ENCODE assay signal across 13 cellular contexts in genomic region chr1:246647513-246647912, GRCh38.
DNase-seq lines count a peak whose midpoint lies in the region; ATAC-seq and TF ChIP-seq lines count a peak whose summit lies in the region.
"Had no signal": no experiment of that assay in that cellular context is flagged by ENCODE, and none has a peak within 500 bp of the region (broad histone marks: within the 10 kb centered on the region; RNA-seq: fewer than 3 reads in every experiment).

No MANE protein-coding gene starts in this region.

- intact Hi-C loops in right cardiac atrium (cut with DNase I): loop anchor here in 2 of 4 donors (5.0 kb wide), 2 partner anchors 35 to 50 kb away; no protein-coding TSS in a partner anchor
- intact Hi-C loops in activated CD4-positive, alpha-beta T cell treated with anti-CD3 and anti-CD28 coated beads, Interleukin-2, amount 10 ng/mL, durations not matched to agents 24 days and 14 days (cut with micrococcal nuclease): no loop called here

- H3K36me3 ChIP-seq in Karpas-422 (ENCODE audit: insufficient read depth, low read length): peaks cover 14% of the 10 kb centered on the region
- H3K36me3 ChIP-seq in smooth muscle cell (ENCODE audit: low read depth): no peaks in the 10 kb centered on the region
- H3K36me3 ChIP-seq: prostate gland had no signal

- peaks cover 37% of the 10 kb centered on the region for H3K36me3 Mint-ChIP-seq in activated CD4-positive, alpha-beta T cell treated with anti-CD3 and anti-CD28 coated beads, Interleukin-2, amount 10 ng/mL, durations not matched to agents 24 days and 14 days (ENCODE audit: low read depth)

- H3K27ac Mint-ChIP-seq in activated CD4-positive, alpha-beta T cell treated with anti-CD3 and anti-CD28 coated beads, Interleukin-2, amount 10 ng/mL, durations not matched to agents 24 days and 14 days: no peak overlapping the region

- H3K9me3 Mint-ChIP-seq in activated CD4-positive, alpha-beta T cell treated with anti-CD3 and anti-CD28 coated beads, Interleukin-2, amount 10 ng/mL, durations not matched to agents 24 days and 14 days: peaks cover 3% of the 10 kb centered on the region

- peak; percentile 38 to 68 for ATAC-seq in right cardiac atrium
- no peak for ATAC-seq in HG02885 (IDR thresholded peaks at IDR 0.05; ENCODE audit: poor library complexity, unreplicated experiment)
- ATAC-seq: activated naive CD4-positive, alpha-beta T cell treated with anti-CD3 and anti-CD28 coated beads, Interleukin-2, amount 50 U/mL, for 72 hours had no signal

- H3F3A ChIP-seq in smooth muscle cell (ENCODE audit: low read depth): no peaks in the 10 kb centered on the region

- H2AFZ ChIP-seq in Karpas-422 (ENCODE audit: low read length) (no peak overlapping the region), smooth muscle cell (ENCODE audit: low read depth) (no peak overlapping the region)

- H3K4me1 Mint-ChIP-seq in activated CD4-positive, alpha-beta T cell treated with anti-CD3 and anti-CD28 coated beads, Interleukin-2, amount 10 ng/mL, durations not matched to agents 24 days and 14 days: peaks cover 2% of the 10 kb centered on the region

- H3K4me1 ChIP-seq in Karpas-422 (ENCODE audit: low read length) (peaks cover 58% of the 10 kb centered on the region), right cardiac atrium (ENCODE audit: control insufficient read depth, insufficient read depth, low read length) (peaks cover 2% of the 10 kb centered on the region), smooth muscle cell (ENCODE audit: low read depth) (no peaks in the 10 kb centered on the region)
- H3K4me1 ChIP-seq: Peyer's patch, prostate gland had no signal

- H3K4me2 ChIP-seq in Karpas-422 (ENCODE audit: low read depth, low read length, poor library complexity, severe bottlenecking) (no peak overlapping the region), smooth muscle cell (no peak overlapping the region)

- H3K9me3 ChIP-seq in Karpas-422 (ENCODE audit: low read length) (no peaks in the 10 kb centered on the region), right cardiac atrium (ENCODE audit: control insufficient read depth, low read length) (no peaks in the 10 kb centered on the region), smooth muscle cell (replicated peaks; ENCODE audit: low read depth) (no peaks in the 10 kb centered on the region)
- H3K9me3 ChIP-seq: Peyer's patch, prostate gland had no signal

- H3K27me3 Mint-ChIP-seq in activated CD4-positive, alpha-beta T cell treated with anti-CD3 and anti-CD28 coated beads, Interleukin-2, amount 10 ng/mL, durations not matched to agents 24 days and 14 days: no peaks in the 10 kb centered on the region

- H3K9me2 ChIP-seq in Karpas-422 (replicated peaks; ENCODE audit: insufficient read depth, low read length): no peaks in the 10 kb centered on the region

- H3K27me3 ChIP-seq in Karpas-422 (ENCODE audit: low read length): no peaks in the 10 kb centered on the region
- no peaks in the 10 kb centered on the region for H3K27me3 ChIP-seq in right cardiac atrium (ENCODE audit: control insufficient read depth, insufficient read depth)
- no peaks in the 10 kb centered on the region for H3K27me3 ChIP-seq in smooth muscle cell (ENCODE audit: low read depth)
- H3K27me3 ChIP-seq: Peyer's patch had no signal

- peak overlapping the region; percentile 95; the same call in 1 of the 2 replicates for H3K27ac ChIP-seq in Karpas-422 (ENCODE audit: low read length)
- H3K27ac ChIP-seq in right cardiac atrium (ENCODE audit: low read length): peak overlapping the region; percentile 70
- H3K27ac ChIP-seq in smooth muscle cell (ENCODE audit: low read depth): peak overlapping the region; percentile 26
- H3K27ac ChIP-seq: Peyer's patch, prostate gland had no signal

- 57% methylated on average over 8 of the region's 8 CpGs for WGBS in right cardiac atrium
- 76% methylated on average over 8 of the region's 8 CpGs for WGBS in smooth muscle cell (ENCODE audit: low lambda C conversion rate)

- no peaks in the 10 kb centered on the region for H4K20me1 ChIP-seq in Karpas-422 (ENCODE audit: insufficient read depth, low read depth, low read length)
- H4K20me1 ChIP-seq in smooth muscle cell (ENCODE audit: low read depth): no peaks in the 10 kb centered on the region

- H3K79me2 ChIP-seq in Karpas-422 (ENCODE audit: low read length) (peaks cover 53% of the 10 kb centered on the region), smooth muscle cell (ENCODE audit: low read depth) (no peaks in the 10 kb centered on the region)

- H3K4me3 Mint-ChIP-seq in activated CD4-positive, alpha-beta T cell treated with anti-CD3 and anti-CD28 coated beads, Interleukin-2, amount 10 ng/mL, durations not matched to agents 24 days and 14 days: no peak overlapping the region

- H3K4me3 ChIP-seq in Karpas-422 (ENCODE audit: low read length) (no peak overlapping the region), cardiac fibroblast (replicated peaks in 1 of 2; ENCODE audit: low read depth in 2 of 2, low read length in 2 of 2) (peak overlapping the region in 1 of 2 donors; percentile 39), right cardiac atrium (ENCODE audit: low read length) (peak overlapping the region; percentile 33), smooth muscle cell (no peak overlapping the region)
- H3K4me3 ChIP-seq: Peyer's patch, prostate gland had no signal

- TF ChIP-seq CTCF in cardiac fibroblast (IDR thresholded peaks at IDR 0.05; ENCODE audit: low read depth, low read length): no peak
- TF ChIP-seq CTCF in smooth muscle cell (IDR thresholded peaks at IDR 0.05; ENCODE audit: borderline replicate concordance, insufficient read depth, poor library complexity, severe bottlenecking): no peak

- H3K9ac ChIP-seq in Karpas-422 (ENCODE audit: low read length) (no peak overlapping the region), smooth muscle cell (ENCODE audit: low read depth) (no peak overlapping the region)

- no peak for DNase-seq in Karpas-422
- peak; percentile 47 to 82 for DNase-seq in cardiac fibroblast (ENCODE audit: low read depth in 2 of 2)
- no peak for DNase-seq in right cardiac atrium
- no peak for DNase-seq in smooth muscle cell (lab: John Stamatoyannopoulos, UW; ENCODE audit: unreplicated experiment)
- no peak for DNase-seq in effector CD4-positive, alpha-beta T cell
- DNase-seq in activated CD4-positive, alpha-beta T cell treated with anti-CD3 and anti-CD28 coated beads, Interleukin-2, amount 10 ng/mL, durations not matched to agents 24 days and 14 days: no peak
- DNase-seq: activated CD8-positive, alpha-beta memory T cell treated with anti-CD3 and anti-CD28 coated beads for 24 hours; Calu3; NCI-H1048 had no signal

Comparison
In these comparisons a context has a peak if more than half of its experiments do, and no peak if none do; other contexts are left out.
1. DNase-seq: peak in cardiac fibroblast (2 of 2); none in Karpas-422 (single experiment), right cardiac atrium (0 of 3), smooth muscle cell (single experiment), effector CD4-positive, alpha-beta T cell (single experiment) and activated CD4-positive, alpha-beta T cell treated with anti-CD3 and anti-CD28 coated beads, Interleukin-2, amount 10 ng/mL, durations not matched to agents 24 days and 14 days (single experiment).
2. H3K27ac ChIP-seq: peak in every context shown above with its lines; median percentile 95 in Karpas-422; 70 in right cardiac atrium; 26 in smooth muscle cell.